ENCODE assay signal across 8 cellular contexts in the genomic region with DNA sequence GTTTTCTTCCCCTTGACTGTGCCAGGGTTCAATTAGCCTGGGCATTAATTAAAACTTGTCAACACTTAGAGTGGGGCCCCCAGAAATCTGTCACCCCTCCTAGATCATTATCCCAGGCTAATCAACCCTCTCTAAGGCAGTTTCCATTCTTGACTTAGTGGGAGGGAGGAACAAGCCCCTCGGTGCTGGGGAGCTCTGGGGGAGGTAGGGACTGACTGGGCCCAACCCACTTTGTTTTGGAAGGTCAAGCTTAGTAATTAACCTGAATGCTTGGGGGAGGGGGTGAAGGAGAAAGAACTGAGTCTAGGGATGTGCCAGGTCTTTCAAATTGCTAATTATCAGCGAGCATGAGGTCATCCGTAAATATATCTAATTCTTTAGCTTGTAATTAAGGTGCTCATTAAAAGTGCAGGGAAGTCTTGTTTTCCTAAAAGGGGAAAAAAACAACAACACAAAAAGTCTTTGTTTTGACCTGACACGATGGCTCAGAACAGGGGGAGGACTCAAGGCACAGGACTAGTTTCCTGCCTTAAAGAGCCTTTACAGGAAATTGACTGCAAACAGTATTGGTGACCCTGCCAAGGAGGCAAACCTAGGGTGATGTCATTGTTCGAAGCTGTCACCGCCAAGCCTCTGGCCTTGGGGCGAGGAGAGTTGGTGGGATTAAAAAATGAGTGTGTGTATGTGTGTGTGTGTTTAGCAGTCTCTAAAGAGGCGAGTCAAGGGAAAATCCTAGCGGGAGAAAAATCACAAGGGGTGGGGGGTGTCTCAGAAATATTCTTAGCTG. TPM values are rescaled to one million over a fixed set of nuclear protein-coding genes. Genes with fewer than 3 reads are reported as not detected.
DNase-seq lines count a peak whose midpoint lies in the region; ATAC-seq and TF ChIP-seq lines count a peak whose summit lies in the region.

No MANE protein-coding gene starts in this region.

- H3K36me3 Mint-ChIP-seq in nephron (ENCODE audit: low read depth) = peaks cover 3% of the 10 kb centered on the region

- no peaks in the 10 kb centered on the region for H3K9me3 ChIP-seq in BLaER1
- no peaks in the 10 kb centered on the region for H3K9me3 ChIP-seq in WERI-Rb-1 (ENCODE audit: severe bottlenecking)
- no peaks in the 10 kb centered on the region for H3K9me3 ChIP-seq in esophagus muscularis mucosa

- 34% methylated on average over 9 of the region's 9 CpGs for WGBS in esophagus muscularis mucosa

- H3K27me3 Mint-ChIP-seq in nephron (ENCODE audit: low read depth) = no peaks in the 10 kb centered on the region

- H3K36me3 ChIP-seq in BLaER1 (peaks cover 14% of the 10 kb centered on the region), WERI-Rb-1 (peaks cover 53% of the 10 kb centered on the region), esophagus muscularis mucosa (no peaks in the 10 kb centered on the region)

- H3K27ac Mint-ChIP-seq in nephron = peak overlapping the region; percentile 96 to 99 (median 97)

- no peak for TF ChIP-seq POLR2A in esophagus muscularis mucosa (IDR thresholded peaks at IDR 0.05; ENCODE audit: low read depth)

- peaks cover 42% of the 10 kb centered on the region for H4K20me1 ChIP-seq in BLaER1

- no peak for ATAC-seq in HG03342 (IDR thresholded peaks at IDR 0.05; ENCODE audit: unreplicated experiment)

- no peaks in the 10 kb centered on the region for H3K9me3 Mint-ChIP-seq in nephron

- intact Hi-C loops in esophagus muscularis mucosa (cut with DNase I) = no loop called here

- H3K4me1 ChIP-seq in BLaER1 (peaks cover 100% of the 10 kb centered on the region), esophagus muscularis mucosa (peaks cover 94 to 100% (median 100%) of the 10 kb centered on the region in 4 donors)

- no peak for TF ChIP-seq EP300 in esophagus muscularis mucosa (IDR thresholded peaks at IDR 0.05)

- peak overlapping the region; percentile 81 for H3K27ac ChIP-seq in BLaER1
- peak overlapping the region; percentile 73 for H3K27ac ChIP-seq in WERI-Rb-1
- peak overlapping the region; percentile 92 to 99 (median 98) for H3K27ac ChIP-seq in esophagus muscularis mucosa (replicated peaks in 1 of 4)

- H3K4me3 Mint-ChIP-seq in nephron = peak overlapping the region; percentile 33 to 72 (median 57)

- CTCF ChIA-PET in HEK293T (lab: Yijun Ruan, JAX) = no interaction called here

- peaks cover 95% of the 10 kb centered on the region for H3K4me1 Mint-ChIP-seq in nephron

- H3K4me3 ChIP-seq in BLaER1 (no peak overlapping the region), WERI-Rb-1 (ENCODE audit: low read depth, low read length) (no peak overlapping the region), esophagus muscularis mucosa (peak overlapping the region in 1 of 4 donors; percentile 19)

- POLR2A ChIA-PET in HEK293T (lab: Yijun Ruan, JAX) = interaction anchor here (0.6 to 1.5 kb wide), 2 partner anchors 19 to 20 kb away, joined by 3 to 4 read pairs; partner anchors contain the start of gene ACTN4

- DNase-seq in HEK293T (ENCODE audit: extremely low spot score) (peak; percentile 54), WERI-Rb-1 (peak; percentile 84), esophagus muscularis mucosa (ENCODE audit: extremely low spot score) (no peak), T-helper 9 cell (no peak), globus pallidus (ENCODE audit: low spot score) (no peak)

- TF ChIP-seq CTCF in WERI-Rb-1 (IDR thresholded peaks at IDR 0.05; ENCODE audit: low read depth, low read length) (no peak), esophagus muscularis mucosa (IDR thresholded peaks at IDR 0.05) (no peak), nephron (IDR thresholded peaks at IDR 0.05; ENCODE audit: unreplicated experiment in 3 of 3) (no peak)

- H3K4me2 ChIP-seq in BLaER1 = peak overlapping the region; percentile 81

- H3K9ac ChIP-seq in BLaER1 = peak overlapping the region; percentile 68

- H3K27me3 ChIP-seq in BLaER1 (no peaks in the 10 kb centered on the region), WERI-Rb-1 (ENCODE audit: insufficient read depth, low read depth, severe bottlenecking) (no peaks in the 10 kb centered on the region), esophagus muscularis mucosa (no peaks in the 10 kb centered on the region)

TF ChIP-seq in HEK293T, 16 proteins besides CTCF, POLR2A, EP300 and RAD21:
- TF ChIP-seq, protein P1, sequence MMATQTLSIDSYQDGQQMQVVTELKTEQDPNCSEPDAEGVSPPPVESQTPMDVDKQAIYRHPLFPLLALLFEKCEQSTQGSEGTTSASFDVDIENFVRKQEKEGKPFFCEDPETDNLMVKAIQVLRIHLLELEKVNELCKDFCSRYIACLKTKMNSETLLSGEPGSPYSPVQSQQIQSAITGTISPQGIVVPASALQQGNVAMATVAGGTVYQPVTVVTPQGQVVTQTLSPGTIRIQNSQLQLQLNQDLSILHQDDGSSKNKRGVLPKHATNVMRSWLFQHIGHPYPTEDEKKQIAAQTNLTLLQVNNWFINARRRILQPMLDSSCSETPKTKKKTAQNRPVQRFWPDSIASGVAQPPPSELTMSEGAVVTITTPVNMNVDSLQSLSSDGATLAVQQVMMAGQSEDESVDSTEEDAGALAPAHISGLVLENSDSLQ (IDR thresholded peaks at IDR 0.05) = peak; percentile 51; the same call in 1 of the 2 replicates
- TF ChIP-seq BHLHE40 (IDR thresholded peaks at IDR 0.05; ENCODE audit: borderline replicate concordance) = no peak

RNA-seq across cellular contexts. Expression of gene ACTN4, which starts 19.4 kb away (rescaled TPM):
- total RNA-seq in esophagus muscularis mucosa = 100 to 1,000 TPM; 416 to 816 (median 598) TPM

RNA-seq across cellular contexts. Expression of gene EIF3K, which starts 47.9 kb away (rescaled TPM):
- total RNA-seq in esophagus muscularis mucosa = 100 to 1,000 TPM; 333 to 570 (median 446) TPM

RNA-seq across cellular contexts. Expression of gene MAP4K1, which starts 49.1 kb away (rescaled TPM):
- 1 to 10 TPM; 1.2 to 4.5 (median 3.1) TPM for total RNA-seq in esophagus muscularis mucosa

Comparison
In these comparisons a context has a peak if more than half of its experiments do, and no peak if none do; other contexts are left out.
1. DNase-seq: peak in HEK293T (single experiment) and WERI-Rb-1 (single experiment); none in esophagus muscularis mucosa (single experiment), T-helper 9 cell (single experiment) and globus pallidus (single experiment).
2. Peak in every context shown above with its lines, with median percentiles within 50 percentile points of each other: H3K27ac ChIP-seq.